In the genomic region with DNA sequence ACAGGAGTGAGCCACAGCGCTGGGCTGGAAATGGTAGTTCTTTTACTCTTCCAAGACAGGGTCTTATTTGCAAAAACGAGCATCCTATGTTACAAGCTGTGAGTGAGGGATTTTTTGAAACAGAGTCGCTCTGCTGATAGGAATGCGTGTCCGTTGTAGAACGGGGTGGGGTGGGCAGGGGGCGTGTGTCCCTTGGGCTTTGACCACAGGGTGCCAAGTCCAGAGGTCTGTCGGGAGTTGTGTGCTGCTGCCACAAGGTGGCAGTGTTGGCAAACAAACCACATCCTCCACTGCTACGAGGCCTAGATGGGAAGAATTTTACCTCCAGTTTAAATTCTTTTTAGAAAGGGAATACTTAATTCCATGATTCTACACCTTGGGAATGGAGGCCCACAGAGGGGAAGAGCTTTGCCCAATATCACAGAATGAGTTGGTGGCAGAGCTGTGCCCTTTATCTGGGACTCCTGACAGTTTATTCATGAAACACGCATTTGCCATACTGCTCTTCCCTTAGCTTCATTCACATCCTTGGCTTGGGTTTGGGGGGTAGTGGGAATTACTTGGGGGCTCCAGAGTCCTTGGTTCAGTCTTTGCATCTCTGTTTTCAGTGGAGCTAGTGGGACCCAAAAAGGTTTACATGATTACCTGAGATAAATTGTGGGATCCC, we compare ENCODE assay signal across 1 cellular context.
A peak's percentile ranks its signal among the peaks of the same experiment; 100 is the strongest.
TF ChIP-seq lines count a peak whose summit lies in the region.

No MANE protein-coding gene starts in this region.

TF ChIP-seq in IMR-90, 13 proteins besides CTCF, POLR2A, EP300 and RAD21:
- TF ChIP-seq CEBPB (IDR thresholded peaks at IDR 0.05; ENCODE audit: low read depth, low read length) = no peak
- peak; percentile 99 for TF ChIP-seq SMC3 (IDR thresholded peaks at IDR 0.05; ENCODE audit: low read depth, low read length)
